20 cellular contexts compared by ENCODE assay signal in the genomic region with DNA sequence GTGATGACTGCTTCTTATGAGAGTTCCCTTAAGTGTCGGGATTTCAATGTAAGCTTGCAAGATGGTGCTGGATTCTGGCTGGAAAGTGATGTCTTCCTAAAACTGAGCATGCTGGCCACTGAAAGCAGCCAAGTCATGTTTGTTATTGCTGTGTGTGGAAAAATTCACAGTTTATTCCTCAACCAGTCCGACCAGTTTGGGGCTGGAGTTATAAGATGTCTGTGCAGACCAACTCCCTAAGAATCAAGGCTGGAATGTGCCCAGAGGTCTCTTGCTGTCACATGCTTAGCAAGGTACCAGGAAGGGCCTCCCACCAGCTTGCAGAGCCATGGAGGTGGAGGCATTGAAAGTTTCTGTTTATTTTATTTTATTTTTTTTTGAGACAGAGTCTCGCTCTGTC. TPM values are rescaled to one million over a fixed set of nuclear protein-coding genes. Genes with fewer than 3 reads are reported as not detected.
DNase-seq lines count a peak whose midpoint lies in the region; ATAC-seq and TF ChIP-seq lines count a peak whose summit lies in the region.
"Had no signal": no experiment of that assay in that cellular context is flagged by ENCODE, and none has a peak within 500 bp of the region (broad histone marks: within the 10 kb centered on the region; RNA-seq: fewer than 3 reads in every experiment).

No MANE protein-coding gene starts in this region.

- POLR2A ChIA-PET in PC-3 (lab: Charles Lee; ENCODE audit: unreplicated experiment): no interaction called here

- H3K36me3 Mint-ChIP-seq in type B pancreatic cell: no peaks in the 10 kb centered on the region
- H3K36me3 Mint-ChIP-seq: neural progenitor cell had no signal

- CTCF ChIA-PET in PC-3 (lab: Charles Lee): no interaction called here

- no peaks in the 10 kb centered on the region for H3K9me2 ChIP-seq in PC-3 (replicated peaks; ENCODE audit: low read length)

- H3K4me3 ChIP-seq in PC-3 (ENCODE audit: low read length): no peak overlapping the region
- H3K4me3 ChIP-seq in esophagus (ENCODE audit: low read depth in 1 of 2, low read length in 2 of 2): no peak overlapping the region
- H3K4me3 ChIP-seq in mucosa of descending colon: no peak overlapping the region
- H3K4me3 ChIP-seq: GM23248, heart left ventricle, neural progenitor cell, SJCRH30 had no signal

- 45 to 60% methylated on average over 3 of the region's 3 CpGs for WGBS in esophagus, 2 donors

- H3K27ac Mint-ChIP-seq in type B pancreatic cell: peak overlapping the region; percentile 97
- H3K27ac Mint-ChIP-seq: neural progenitor cell, T-helper 17 cell had no signal

- H3K36me3 ChIP-seq in PC-3 (ENCODE audit: low read depth, low read length) (no peaks in the 10 kb centered on the region), esophagus (ENCODE audit: control insufficient read depth in 2 of 2, insufficient read depth in 2 of 2, low read length in 1 of 2) (no peaks in the 10 kb centered on the region), mucosa of descending colon (ENCODE audit: low read depth) (no peaks in the 10 kb centered on the region)
- H3K36me3 ChIP-seq: heart left ventricle, neural progenitor cell, SJCRH30 had no signal

- intact Hi-C loops in PC-3 (cut with micrococcal nuclease): no loop called here
- intact Hi-C loops in mucosa of descending colon (cut with DNase I, micrococcal nuclease): no loop called here

- peak; percentile 75 for DNase-seq in PC-3
- peak in 1 of 3 donors; percentile 82 for DNase-seq in mucosa of descending colon
- no peak for DNase-seq in type B pancreatic cell (ENCODE audit: extremely low spot score, unreplicated experiment)
- DNase-seq: activated CD4-positive, alpha-beta T cell treated with anti-CD3 and anti-CD28 coated beads, Interleukin-2, amount 50 U/mL, for 48 hours; caudate nucleus; GM23248; heart left ventricle; midbrain; NCI-H1436 treated with DMSO at 0.1 percent for 48 hours; NCI-H748 treated with DMSO at 0.1 percent for 48 hours; retina; SJCRH30; stimulated activated CD4-positive, alpha-beta T cell treated with anti-CD3 and anti-CD28 coated beads, Interleukin-15, amount 100 ng/mL, for 24 hours; T-helper 17 cell had no signal

- H3K4me2 ChIP-seq in PC-3 (ENCODE audit: low read length): peak overlapping the region; percentile 63
- H3K4me2 ChIP-seq: neural progenitor cell had no signal

- peak overlapping the region; percentile 66 for H3K4me3 Mint-ChIP-seq in type B pancreatic cell
- H3K4me3 Mint-ChIP-seq: neural progenitor cell, T-helper 17 cell had no signal

- H3K9ac ChIP-seq in PC-3 (ENCODE audit: low read length): no peak overlapping the region
- H3K9ac ChIP-seq: GM23248, neural progenitor cell had no signal

- peaks cover 6% of the 10 kb centered on the region for H3K4me1 Mint-ChIP-seq in type B pancreatic cell (ENCODE audit: unreplicated experiment)
- H3K4me1 Mint-ChIP-seq: T-helper 17 cell had no signal

- no peaks in the 10 kb centered on the region for H3K27me3 Mint-ChIP-seq in type B pancreatic cell

- no peaks in the 10 kb centered on the region for H4K20me1 ChIP-seq in PC-3 (ENCODE audit: low read length)

- H2AFZ ChIP-seq in PC-3 (ENCODE audit: low read length): peak overlapping the region; percentile 86
- H2AFZ ChIP-seq: GM23248, neural progenitor cell had no signal

- BruUV-seq in PC-3 (replicated peaks; lab: Mats Ljungman, UMichigan): no TSS peak

- peaks cover 4% of the 10 kb centered on the region for H3K9me3 Mint-ChIP-seq in type B pancreatic cell
- H3K9me3 Mint-ChIP-seq: neural progenitor cell had no signal

- H3K27ac ChIP-seq in PC-3 (ENCODE audit: low read length) (peak overlapping the region; percentile 51), esophagus (ENCODE audit: low read depth in 2 of 2, low read length in 1 of 2) (peak overlapping the region; percentile 87 to 96)
- H3K27ac ChIP-seq: GM23248, heart left ventricle, neural progenitor cell, SJCRH30 had no signal

- TF ChIP-seq CTCF in PC-3 (conservative IDR thresholded peaks at IDR 0.05; ENCODE audit: low read depth, low read length) (no peak), mucosa of descending colon (IDR thresholded peaks at IDR 0.05) (no peak), type B pancreatic cell (conservative IDR thresholded peaks at IDR 0.05) (no peak)

- peak; percentile 39 for ATAC-seq in PC-3
- ATAC-seq in mucosa of descending colon: peak; percentile 20
- no peak for ATAC-seq in HG03571 (IDR thresholded peaks at IDR 0.05; ENCODE audit: unreplicated experiment)
- ATAC-seq in HG02885 (IDR thresholded peaks at IDR 0.05; ENCODE audit: poor library complexity, unreplicated experiment): no peak
- ATAC-seq in HG02852 (IDR thresholded peaks at IDR 0.05; ENCODE audit: unreplicated experiment): no peak
- ATAC-seq: heart left ventricle, T-helper 17 cell had no signal

- no peaks in the 10 kb centered on the region for H3F3A ChIP-seq in PC-3 (ENCODE audit: low read length, unreplicated experiment)

- no peaks in the 10 kb centered on the region for H3K79me2 ChIP-seq in PC-3 (ENCODE audit: low read length)

- H3K4me1 ChIP-seq in PC-3 (ENCODE audit: insufficient read depth, low read length) (peaks cover 18% of the 10 kb centered on the region), esophagus (ENCODE audit: control insufficient read depth in 2 of 2, insufficient read depth in 2 of 2, low read length in 1 of 2) (peaks cover 4 to 22% of the 10 kb centered on the region in 2 donors), mucosa of descending colon (ENCODE audit: low read depth) (peaks cover 41% of the 10 kb centered on the region)
- H3K4me1 ChIP-seq: heart left ventricle, neural progenitor cell, SJCRH30 had no signal

- no peaks in the 10 kb centered on the region for H3K27me3 ChIP-seq in PC-3 (ENCODE audit: low read length)
- no peaks in the 10 kb centered on the region for H3K27me3 ChIP-seq in esophagus (ENCODE audit: control insufficient read depth in 1 of 2, insufficient read depth in 2 of 2, low read length in 2 of 2)
- H3K27me3 ChIP-seq: heart left ventricle, neural progenitor cell, SJCRH30 had no signal

- H3K9me3 ChIP-seq in PC-3 (ENCODE audit: low read length) (no peaks in the 10 kb centered on the region), esophagus (ENCODE audit: control insufficient read depth in 2 of 2, insufficient read depth in 1 of 2, low read depth in 1 of 2, low read length in 1 of 2) (no peaks in the 10 kb centered on the region), mucosa of descending colon (no peaks in the 10 kb centered on the region)
- H3K9me3 ChIP-seq: heart left ventricle, SJCRH30 had no signal

RNA-seq across cellular contexts. Expression of a gene that starts 37.1 kb away (rescaled TPM):
- total RNA-seq in PC-3 (2014; rRNA removed) (5.3 and 5.8 TPM in 2 replicates), mucosa of descending colon (10 to 100 TPM; 15.5 to 23.2 (median 21.1) TPM), type B pancreatic cell (ENCODE audit: low replicate concordance) (14.8 and 32.7 TPM in 2 replicates)
- polyA plus RNA-seq in esophagus: 1 to 10 TPM; 2.9 to 6.8 TPM

RNA-seq across cellular contexts. Expression of a gene that starts 39.2 kb away (rescaled TPM):
- total RNA-seq in PC-3 (2014; rRNA removed) (not detected in 2 replicates), mucosa of descending colon (1 to 10 TPM; 2.2 to 6.5 (median 4.5) TPM), type B pancreatic cell (ENCODE audit: low replicate concordance) (2.0 and 3.0 TPM in 2 replicates)
- under 1 TPM; 0.16 to 0.41 TPM for polyA plus RNA-seq in esophagus
- total RNA-seq: GM23248, OCI-LY7, SJCRH30, T-helper 17 cell had no signal
- polyA plus RNA-seq: GM23248, heart left ventricle had no signal

Comparison
In these comparisons a context has a peak if more than half of its experiments do, and no peak if none do; other contexts are left out.
1. ATAC-seq: peak in PC-3 (single experiment) and mucosa of descending colon (single experiment); none in HG03571 (single experiment), HG02885 (single experiment) and HG02852 (single experiment).